20 cellular contexts compared by ENCODE assay signal in genomic region chr2:102432386-102432785, GRCh38. TPM values are rescaled to one million over a fixed set of nuclear protein-coding genes. Genes with fewer than 3 reads are reported as not detected.
DNase-seq lines count a peak whose midpoint lies in the region; ATAC-seq and TF ChIP-seq lines count a peak whose summit lies in the region.
"Had no signal": no experiment of that assay in that cellular context is flagged by ENCODE, and none has a peak within 500 bp of the region (broad histone marks: within the 10 kb centered on the region; RNA-seq: fewer than 3 reads in every experiment).

No MANE protein-coding gene starts in this region.

- no peak for ATAC-seq in activated naive CD8-positive, alpha-beta T cell treated with anti-CD3 and anti-CD28 coated beads, Interleukin-2, amount 50 U/mL, for 24 hours
- no peak for ATAC-seq in natural killer cell treated with Interleukin-12 subunit alpha and Interleukin-12 subunit beta and Interleukin-15 and Interleukin-18, amount 100 ng/mL, for 72 hours
- ATAC-seq in gastroesophageal sphincter, result no peak
- ATAC-seq: A549, GM12878 had no signal

- peak overlapping the region; percentile 16 for H3K27ac Mint-ChIP-seq in activated naive CD8-positive, alpha-beta T cell treated with anti-CD3 and anti-CD28 coated beads, Interleukin-2, amount 50 U/mL, for 24 hours
- no peak overlapping the region for H3K27ac Mint-ChIP-seq in activated naive CD8-positive, alpha-beta T cell treated with anti-CD3 and anti-CD28 coated beads for 36 hours
- peak overlapping the region in 5 of 6 donors; percentile 63 to 93 (median 86) for H3K27ac Mint-ChIP-seq in immature natural killer cell
- H3K27ac Mint-ChIP-seq in natural killer cell treated with Interleukin-12 subunit alpha and Interleukin-12 subunit beta and Interleukin-15 and Interleukin-18, amount 100 ng/mL, for 72 hours, result no peak overlapping the region
- H3K27ac Mint-ChIP-seq: CD4-positive, alpha-beta T cell had no signal

- no peak for TF ChIP-seq EP300 in gastroesophageal sphincter (IDR thresholded peaks at IDR 0.05)

- no peak overlapping the region for H3K4me3 Mint-ChIP-seq in activated naive CD8-positive, alpha-beta T cell treated with anti-CD3 and anti-CD28 coated beads, Interleukin-2, amount 50 U/mL, for 24 hours
- H3K4me3 Mint-ChIP-seq in activated naive CD8-positive, alpha-beta T cell treated with anti-CD3 and anti-CD28 coated beads for 36 hours, result no peak overlapping the region
- peak overlapping the region; percentile 36 to 67 (median 51) for H3K4me3 Mint-ChIP-seq in immature natural killer cell
- peak overlapping the region; percentile 24 for H3K4me3 Mint-ChIP-seq in natural killer cell treated with Interleukin-12 subunit alpha and Interleukin-12 subunit beta and Interleukin-15 and Interleukin-18, amount 100 ng/mL, for 72 hours
- H3K4me3 Mint-ChIP-seq: CD4-positive, alpha-beta T cell had no signal

- no peak for TF ChIP-seq POLR2A in gastroesophageal sphincter (IDR thresholded peaks at IDR 0.05)

- H3K27me3 ChIP-seq in gastroesophageal sphincter, result peaks cover 5% of the 10 kb centered on the region

- H3K4me3 ChIP-seq in gastroesophageal sphincter, result no peak overlapping the region
- H3K4me3 ChIP-seq: A549, GM12878, GM23248, HAP-1 had no signal

- peaks cover 76% of the 10 kb centered on the region for H3K4me1 Mint-ChIP-seq in activated naive CD8-positive, alpha-beta T cell treated with anti-CD3 and anti-CD28 coated beads, Interleukin-2, amount 50 U/mL, for 24 hours
- H3K4me1 Mint-ChIP-seq in activated naive CD8-positive, alpha-beta T cell treated with anti-CD3 and anti-CD28 coated beads for 36 hours, result peaks cover 40% of the 10 kb centered on the region
- peaks cover 0 to 88% of the 10 kb centered on the region in 2 donors for H3K4me1 Mint-ChIP-seq in immature natural killer cell
- H3K4me1 Mint-ChIP-seq in natural killer cell treated with Interleukin-12 subunit alpha and Interleukin-12 subunit beta and Interleukin-15 and Interleukin-18, amount 100 ng/mL, for 72 hours (ENCODE audit: low read depth in 2 of 2), result peaks cover 80 to 85% of the 10 kb centered on the region in 2 donors

- no peak for DNase-seq in activated naive CD8-positive, alpha-beta T cell treated with anti-CD3 and anti-CD28 coated beads, Interleukin-2, amount 50 U/mL, for 24 hours
- DNase-seq in activated naive CD8-positive, alpha-beta T cell treated with anti-CD3 and anti-CD28 coated beads for 36 hours, result no peak
- DNase-seq in immature natural killer cell (no peak), SIG-M5 treated with dmso at 0.1 percent for 504 hours (lab: John Stamatoyannopoulos, UW; ENCODE audit: unreplicated experiment) (no peak), NCI-H2196 treated with DMSO at 0.1 percent for 48 hours (lab: John Stamatoyannopoulos, UW; ENCODE audit: unreplicated experiment) (no peak)
- no peak for DNase-seq in natural killer cell treated with Interleukin-12 subunit alpha and Interleukin-12 subunit beta and Interleukin-15 and Interleukin-18, amount 100 ng/mL, for 72 hours (ENCODE audit: low spot score)
- DNase-seq: AML-193; CD4-positive, alpha-beta T cell; DMS79 treated with DMSO at 0.1 percent for 48 hours; GM23248 had no signal

- H3K27me3 Mint-ChIP-seq in activated naive CD8-positive, alpha-beta T cell treated with anti-CD3 and anti-CD28 coated beads, Interleukin-2, amount 50 U/mL, for 24 hours, result no peaks in the 10 kb centered on the region
- no peaks in the 10 kb centered on the region for H3K27me3 Mint-ChIP-seq in activated naive CD8-positive, alpha-beta T cell treated with anti-CD3 and anti-CD28 coated beads for 36 hours
- peaks cover 0 to 2% (median 0%) of the 10 kb centered on the region in 3 donors for H3K27me3 Mint-ChIP-seq in immature natural killer cell (ENCODE audit: low read depth in 3 of 3)
- no peaks in the 10 kb centered on the region for H3K27me3 Mint-ChIP-seq in natural killer cell treated with Interleukin-12 subunit alpha and Interleukin-12 subunit beta and Interleukin-15 and Interleukin-18, amount 100 ng/mL, for 72 hours
- H3K27me3 Mint-ChIP-seq: CD4-positive, alpha-beta T cell had no signal

- no peak for TF ChIP-seq CTCF in gastroesophageal sphincter (IDR thresholded peaks at IDR 0.05)

- no peaks in the 10 kb centered on the region for H3K36me3 ChIP-seq in gastroesophageal sphincter
- H3K36me3 ChIP-seq: HAP-1 had no signal

- peaks cover 6% of the 10 kb centered on the region for H3K9me3 Mint-ChIP-seq in activated naive CD8-positive, alpha-beta T cell treated with anti-CD3 and anti-CD28 coated beads, Interleukin-2, amount 50 U/mL, for 24 hours
- H3K9me3 Mint-ChIP-seq in activated naive CD8-positive, alpha-beta T cell treated with anti-CD3 and anti-CD28 coated beads for 36 hours, result peaks cover 15% of the 10 kb centered on the region
- H3K9me3 Mint-ChIP-seq in immature natural killer cell, result peaks cover 0 to 2% (median 0%) of the 10 kb centered on the region in 6 donors
- H3K9me3 Mint-ChIP-seq in natural killer cell treated with Interleukin-12 subunit alpha and Interleukin-12 subunit beta and Interleukin-15 and Interleukin-18, amount 100 ng/mL, for 72 hours, result no peaks in the 10 kb centered on the region
- H3K9me3 Mint-ChIP-seq: CD4-positive, alpha-beta T cell had no signal

- WGBS in gastroesophageal sphincter (ENCODE audit: low coverage in 1 of 2), 2 donors, result no CpG with 5 or more reads among the region's 2 CpGs

- H3K36me3 Mint-ChIP-seq in activated naive CD8-positive, alpha-beta T cell treated with anti-CD3 and anti-CD28 coated beads, Interleukin-2, amount 50 U/mL, for 24 hours (ENCODE audit: low read depth), result peaks cover 35% of the 10 kb centered on the region
- peaks cover 23% of the 10 kb centered on the region for H3K36me3 Mint-ChIP-seq in activated naive CD8-positive, alpha-beta T cell treated with anti-CD3 and anti-CD28 coated beads for 36 hours
- peaks cover 41 to 74% (median 56%) of the 10 kb centered on the region in 3 donors for H3K36me3 Mint-ChIP-seq in immature natural killer cell
- H3K36me3 Mint-ChIP-seq in natural killer cell treated with Interleukin-12 subunit alpha and Interleukin-12 subunit beta and Interleukin-15 and Interleukin-18, amount 100 ng/mL, for 72 hours, result peaks cover 71% of the 10 kb centered on the region

- H3K27ac ChIP-seq in gastroesophageal sphincter, result no peak overlapping the region
- H3K27ac ChIP-seq: 22Rv1, A549, C4-2B, GM23248 had no signal

- no peaks in the 10 kb centered on the region for H3K9me3 ChIP-seq in gastroesophageal sphincter
- H3K9me3 ChIP-seq: A549, HAP-1 had no signal

- no peaks in the 10 kb centered on the region for H3K4me1 ChIP-seq in gastroesophageal sphincter
- H3K4me1 ChIP-seq: A549, HAP-1 had no signal

RNA-seq across cellular contexts. Expression of gene IL18RAP, which starts 9.4 kb away (rescaled TPM):
- total RNA-seq in activated naive CD8-positive, alpha-beta T cell treated with anti-CD3 and anti-CD28 coated beads for 36 hours, result 1 to 10 TPM; 5.3 to 5.5 TPM
- polyA plus RNA-seq in immature natural killer cell, result 10 to 100 TPM; 58.1 to 60.8 (median 60.3) TPM
- total RNA-seq in natural killer cell treated with Interleukin-12 subunit alpha and Interleukin-12 subunit beta and Interleukin-15 and Interleukin-18, amount 100 ng/mL, for 72 hours, result 100 to 1,000 TPM; 159 to 355 TPM
- 1 to 10 TPM in 1 of 4 donors, under 1 TPM in 2, not detected in 1; 0.47 to 5.0 (median 0.89) TPM for total RNA-seq in gastroesophageal sphincter
- total RNA-seq: G401, GM23248, HT-29 had no signal
- polyA plus RNA-seq: BJ had no signal

RNA-seq across cellular contexts. Expression of gene SLC9A4, which starts 40.6 kb away (rescaled TPM):
- not detected for total RNA-seq in activated naive CD8-positive, alpha-beta T cell treated with anti-CD3 and anti-CD28 coated beads for 36 hours
- polyA plus RNA-seq in immature natural killer cell, result not detected
- total RNA-seq in natural killer cell treated with Interleukin-12 subunit alpha and Interleukin-12 subunit beta and Interleukin-15 and Interleukin-18, amount 100 ng/mL, for 72 hours, result under 1 TPM; 0.10 to 0.14 TPM
- under 1 TPM in 1 of 4 donors, not detected in 3; 0.22 TPM for total RNA-seq in gastroesophageal sphincter
- total RNA-seq: CD4-positive, alpha-beta T cell; G401; GM23248; H4; HT-29 had no signal
- polyA plus RNA-seq: A549, BJ, GM12878, GM23248 had no signal

Comparison
In these comparisons a context has a peak if more than half of its experiments do, and no peak if none do; other contexts are left out.
1. H3K27ac Mint-ChIP-seq: peak in activated naive CD8-positive, alpha-beta T cell treated with anti-CD3 and anti-CD28 coated beads, Interleukin-2, amount 50 U/mL, for 24 hours (single experiment) and immature natural killer cell (5 of 6); none in activated naive CD8-positive, alpha-beta T cell treated with anti-CD3 and anti-CD28 coated beads for 36 hours (single experiment) and natural killer cell treated with Interleukin-12 subunit alpha and Interleukin-12 subunit beta and Interleukin-15 and Interleukin-18, amount 100 ng/mL, for 72 hours (0 of 2).
2. H3K4me3 Mint-ChIP-seq: peak in immature natural killer cell (5 of 5) and natural killer cell treated with Interleukin-12 subunit alpha and Interleukin-12 subunit beta and Interleukin-15 and Interleukin-18, amount 100 ng/mL, for 72 hours (single experiment); none in activated naive CD8-positive, alpha-beta T cell treated with anti-CD3 and anti-CD28 coated beads, Interleukin-2, amount 50 U/mL, for 24 hours (single experiment) and activated naive CD8-positive, alpha-beta T cell treated with anti-CD3 and anti-CD28 coated beads for 36 hours (single experiment).
3. RNA of gene IL18RAP, which starts 9.4 kb away (total RNA-seq): 159 to 355 TPM in natural killer cell treated with Interleukin-12 subunit alpha and Interleukin-12 subunit beta and Interleukin-15 and Interleukin-18, amount 100 ng/mL, for 72 hours; 5.3 to 5.5 TPM in activated naive CD8-positive, alpha-beta T cell treated with anti-CD3 and anti-CD28 coated beads for 36 hours and 0.47 to 5.0 TPM in gastroesophageal sphincter; every median in the first group is over 10 times any median in the second.